Comparison of ENCODE assay signal across 33 cellular contexts in genomic region chr17:16817201-16817600, GRCh38.
"Had no signal": no experiment of that assay in that cellular context is flagged by ENCODE, and none has a peak within 500 bp of the region (broad histone marks: within the 10 kb centered on the region; RNA-seq: fewer than 3 reads in every experiment).

No MANE protein-coding gene starts in this region.

- H3K27me3 Mint-ChIP-seq: activated CD8-positive, alpha-beta T cell treated with anti-CD3 and anti-CD28 coated beads for 36 hours had no signal

- H3K27me3 ChIP-seq: adrenal gland, body of pancreas, cardiac muscle cell, colonic mucosa had no signal

- ATAC-seq: activated CD8-positive, alpha-beta T cell treated with anti-CD3 and anti-CD28 coated beads for 36 hours; activated naive CD8-positive, alpha-beta T cell treated with anti-CD3 and anti-CD28 coated beads, Interleukin-2, amount 50 U/mL, for 24 hours; activated T-cell treated with anti-CD3 and anti-CD28 coated beads, Interleukin-2, amount 50 U/mL, for 4 hours; activated T-helper 17 cell treated with anti-CD3 and anti-CD28 coated beads, Interleukin-2, amount 50 U/mL, for 72 hours; body of pancreas; effector memory CD8-positive, alpha-beta T cell; gastroesophageal sphincter; WTC11 had no signal

- H3K27ac ChIP-seq: adrenal gland, body of pancreas, cardiac muscle cell, colonic mucosa, dorsolateral prefrontal cortex, epithelial cell of prostate, esophagus squamous epithelium, gastroesophageal sphincter had no signal

- H3K4me3 Mint-ChIP-seq: activated CD8-positive, alpha-beta T cell treated with anti-CD3 and anti-CD28 coated beads for 36 hours; activated naive CD4-positive, alpha-beta T cell treated with anti-CD3 and anti-CD28 coated beads for 36 hours; activated naive CD4-positive, alpha-beta T cell treated with anti-CD3 and anti-CD28 coated beads, Interleukin-2, amount 50 U/mL, for 24 hours; activated naive CD8-positive, alpha-beta T cell treated with anti-CD3 and anti-CD28 coated beads for 36 hours; activated naive CD8-positive, alpha-beta T cell treated with anti-CD3 and anti-CD28 coated beads, Interleukin-2, amount 50 U/mL, for 24 hours; activated T-cell treated with anti-CD3 and anti-CD28 coated beads, Interleukin-2, amount 50 U/mL, for 4 hours; activated T-helper 17 cell treated with anti-CD3 and anti-CD28 coated beads, Interleukin-2, amount 50 U/mL, for 72 hours; dendritic cell treated with granulocyte-macrophage colony-stimulating factor and Interleukin-4, amounts not matched to agents 40 ng/mL and 50 ng/mL, for 4 days; effector memory CD8-positive, alpha-beta T cell; WTC11 had no signal

- H3K4me1 ChIP-seq: adrenal gland, body of pancreas, colonic mucosa had no signal

- H3K36me3 Mint-ChIP-seq: activated naive CD4-positive, alpha-beta T cell treated with anti-CD3 and anti-CD28 coated beads, Interleukin-2, amount 50 U/mL, for 24 hours; activated naive CD8-positive, alpha-beta T cell treated with anti-CD3 and anti-CD28 coated beads for 36 hours; WTC11 had no signal

- H3K9me3 ChIP-seq: adrenal gland, body of pancreas, colonic mucosa, esophagus squamous epithelium, gastroesophageal sphincter had no signal

- H3K9me3 Mint-ChIP-seq: activated CD8-positive, alpha-beta T cell treated with anti-CD3 and anti-CD28 coated beads for 36 hours; activated naive CD4-positive, alpha-beta T cell treated with anti-CD3 and anti-CD28 coated beads for 36 hours; activated naive CD4-positive, alpha-beta T cell treated with anti-CD3 and anti-CD28 coated beads, Interleukin-2, amount 50 U/mL, for 24 hours; activated naive CD8-positive, alpha-beta T cell treated with anti-CD3 and anti-CD28 coated beads for 36 hours; activated naive CD8-positive, alpha-beta T cell treated with anti-CD3 and anti-CD28 coated beads, Interleukin-2, amount 50 U/mL, for 24 hours; activated T-cell treated with anti-CD3 and anti-CD28 coated beads, Interleukin-2, amount 50 U/mL, for 4 hours; activated T-helper 17 cell treated with anti-CD3 and anti-CD28 coated beads, Interleukin-2, amount 50 U/mL, for 72 hours; dendritic cell treated with granulocyte-macrophage colony-stimulating factor and Interleukin-4, amounts not matched to agents 40 ng/mL and 50 ng/mL, for 4 days; effector memory CD8-positive, alpha-beta T cell; WTC11 had no signal

- H3K27ac Mint-ChIP-seq: activated CD8-positive, alpha-beta T cell treated with anti-CD3 and anti-CD28 coated beads for 36 hours; activated naive CD4-positive, alpha-beta T cell treated with anti-CD3 and anti-CD28 coated beads for 36 hours; activated naive CD4-positive, alpha-beta T cell treated with anti-CD3 and anti-CD28 coated beads, Interleukin-2, amount 50 U/mL, for 24 hours; activated naive CD8-positive, alpha-beta T cell treated with anti-CD3 and anti-CD28 coated beads for 36 hours; activated naive CD8-positive, alpha-beta T cell treated with anti-CD3 and anti-CD28 coated beads, Interleukin-2, amount 50 U/mL, for 24 hours; activated T-helper 17 cell treated with anti-CD3 and anti-CD28 coated beads, Interleukin-2, amount 50 U/mL, for 72 hours; dendritic cell treated with granulocyte-macrophage colony-stimulating factor and Interleukin-4, amounts not matched to agents 40 ng/mL and 50 ng/mL, for 4 days; effector memory CD8-positive, alpha-beta T cell; WTC11 had no signal

- DNase-seq: activated CD4-positive, alpha-beta T cell treated with anti-CD3 and anti-CD28 coated beads for 1 hour; activated CD4-positive, alpha-beta T cell treated with anti-CD3 and anti-CD28 coated beads for 48 hours; activated CD4-positive, alpha-beta T cell treated with anti-CD3 and anti-CD28 coated beads, Interleukin-2, amount 50 U/mL, for 1 hour; activated CD4-positive, alpha-beta T cell treated with anti-CD3 and anti-CD28 coated beads, Interleukin-2, amount 50 U/mL, for 48 hours; activated CD8-positive, alpha-beta memory T cell treated with anti-CD3 and anti-CD28 coated beads for 24 hours; activated CD8-positive, alpha-beta T cell treated with anti-CD3 and anti-CD28 coated beads for 36 hours; activated effector memory CD4-positive, alpha-beta T cell treated with Interleukin-2 at 50 U/mL for 16 hours; activated gamma-delta T cell treated with Interleukin-2 at 50 U/mL for 16 hours; activated naive CD4-positive, alpha-beta T cell treated with anti-CD3 and anti-CD28 coated beads for 36 hours; activated naive CD8-positive, alpha-beta T cell treated with anti-CD3 and anti-CD28 coated beads for 36 hours; activated naive CD8-positive, alpha-beta T cell treated with anti-CD3 and anti-CD28 coated beads, Interleukin-2, amount 50 U/mL, for 24 hours; activated T-cell treated with anti-CD3 and anti-CD28 coated beads, Interleukin-2, amount 50 U/mL, for 4 hours; adrenal gland; amygdala; aorta; body of pancreas; central memory CD4-positive, alpha-beta T cell; cerebellar nuclear complex; colonic mucosa; dorsolateral prefrontal cortex; effector CD4-positive, alpha-beta T cell; effector memory CD8-positive, alpha-beta T cell; esophagus squamous epithelium; foreskin melanocyte; head of caudate nucleus; T-helper 2 cell had no signal

- H3K4me1 Mint-ChIP-seq: activated naive CD4-positive, alpha-beta T cell treated with anti-CD3 and anti-CD28 coated beads, Interleukin-2, amount 50 U/mL, for 24 hours; activated naive CD8-positive, alpha-beta T cell treated with anti-CD3 and anti-CD28 coated beads for 36 hours; activated naive CD8-positive, alpha-beta T cell treated with anti-CD3 and anti-CD28 coated beads, Interleukin-2, amount 50 U/mL, for 24 hours; activated T-helper 17 cell treated with anti-CD3 and anti-CD28 coated beads, Interleukin-2, amount 50 U/mL, for 72 hours; WTC11 had no signal
